ENCODE assay signal across 22 cellular contexts in the genomic region with DNA sequence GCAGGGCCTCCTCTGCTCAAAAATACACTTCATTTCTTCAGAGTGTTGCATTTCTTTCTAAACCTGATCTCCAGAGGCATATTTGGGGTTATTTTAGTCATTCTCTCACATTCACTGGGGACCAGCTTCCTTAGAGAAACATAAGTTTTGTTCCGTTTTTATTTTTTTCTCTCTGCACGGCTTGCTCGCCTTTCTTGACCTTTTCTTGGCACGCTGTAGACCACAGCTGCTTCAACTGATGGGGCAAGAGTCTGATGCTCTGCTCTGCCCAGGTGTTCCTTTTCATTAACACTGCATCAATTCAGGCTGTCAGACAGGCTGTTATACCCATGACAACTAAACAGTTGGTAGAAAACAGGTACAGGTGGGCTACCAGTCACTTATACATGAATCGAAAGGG.
DNase-seq lines count a peak whose midpoint lies in the region; ATAC-seq and TF ChIP-seq lines count a peak whose summit lies in the region.
"Had no signal": no experiment of that assay in that cellular context is flagged by ENCODE, and none has a peak within 500 bp of the region (broad histone marks: within the 10 kb centered on the region; RNA-seq: fewer than 3 reads in every experiment).

No MANE protein-coding gene starts in this region.

- H3K9me3 ChIP-seq in PC-3 (ENCODE audit: low read length) (no peaks in the 10 kb centered on the region), gastroesophageal sphincter (no peaks in the 10 kb centered on the region)
- H3K9me3 ChIP-seq: Caco-2, SJCRH30 had no signal

- H3K27me3 ChIP-seq in PC-3 (ENCODE audit: low read length), result no peaks in the 10 kb centered on the region
- no peaks in the 10 kb centered on the region for H3K27me3 ChIP-seq in gastroesophageal sphincter
- H3K27me3 ChIP-seq: SJCRH30 had no signal

- H3K79me2 ChIP-seq in PC-3 (ENCODE audit: low read length), result no peaks in the 10 kb centered on the region

- ATAC-seq in PC-3, result no peak
- peak; percentile 46 for ATAC-seq in gastroesophageal sphincter
- ATAC-seq in HG03108 (IDR thresholded peaks at IDR 0.05; ENCODE audit: unreplicated experiment), result no peak
- no peak for ATAC-seq in GM18870 (IDR thresholded peaks at IDR 0.05; ENCODE audit: unreplicated experiment)
- no peak for ATAC-seq in GM21825 (IDR thresholded peaks at IDR 0.05; ENCODE audit: unreplicated experiment)
- ATAC-seq: CD8-positive, alpha-beta T cell; SK-N-SH treated with all-trans-retinoic acid at 6 μM for 48 hours had no signal

- H3K4me2 ChIP-seq in PC-3 (ENCODE audit: low read length), result no peak overlapping the region

- TF ChIP-seq EP300 in gastroesophageal sphincter (IDR thresholded peaks at IDR 0.05), result no peak

- H3K27ac ChIP-seq in PC-3 (ENCODE audit: low read length), result 0 out of 2 replicates have a peak overlapping the region, but pooled peaks have one; percentile 12
- no peak overlapping the region for H3K27ac ChIP-seq in gastroesophageal sphincter
- H3K27ac ChIP-seq: C4-2B, SJCRH30 had no signal

- POLR2A ChIA-PET in PC-3 (lab: Charles Lee; ENCODE audit: unreplicated experiment), result no interaction called here

- no peak overlapping the region for H3K9ac ChIP-seq in PC-3 (ENCODE audit: low read length)

- no peak for DNase-seq in PC-3
- peak; percentile 17 to 59 for DNase-seq in cardiac fibroblast (ENCODE audit: low read depth in 2 of 2)
- DNase-seq in stromal cell of bone marrow (ENCODE audit: low read depth), result peak; percentile 4
- DNase-seq: Caco-2; CD8-positive, alpha-beta T cell; GOT3; HCEC 1CT; KG1; MM.1S; NCI-H1048; NCI-H1417 treated with DMSO at 0.1 percent for 48 hours; NCI-H1694 treated with DMSO at 0.1 percent for 48 hours; NCI-H2081; NCI-H2227 treated with DMSO at 0.1 percent for 48 hours; NCI-H526 treated with DMSO at 0.1 percent for 48 hours; SJCRH30 had no signal

- TF ChIP-seq CTCF in PC-3 (conservative IDR thresholded peaks at IDR 0.05; ENCODE audit: low read depth, low read length), result no peak
- no peak for TF ChIP-seq CTCF in cardiac fibroblast (IDR thresholded peaks at IDR 0.05; ENCODE audit: low read depth, low read length)
- no peak for TF ChIP-seq CTCF in gastroesophageal sphincter (IDR thresholded peaks at IDR 0.05)

- H3K4me3 ChIP-seq in PC-3 (ENCODE audit: low read length) (no peak overlapping the region), cardiac fibroblast (replicated peaks in 1 of 2; ENCODE audit: low read depth in 2 of 2, low read length in 2 of 2) (no peak overlapping the region), gastroesophageal sphincter (no peak overlapping the region)
- H3K4me3 ChIP-seq: SJCRH30 had no signal

- H2AFZ ChIP-seq in PC-3 (ENCODE audit: low read length), result no peak overlapping the region

- no peak for TF ChIP-seq POLR2A in gastroesophageal sphincter (IDR thresholded peaks at IDR 0.05)

- CTCF ChIA-PET in PC-3 (lab: Charles Lee), result no interaction called here

- H3K4me1 ChIP-seq in PC-3 (ENCODE audit: insufficient read depth, low read length) (peaks cover 37% of the 10 kb centered on the region), gastroesophageal sphincter (no peaks in the 10 kb centered on the region)
- H3K4me1 ChIP-seq: Caco-2, SJCRH30 had no signal

- 0 to 2% methylated on average over 1 to 3 of the region's 5 CpGs for WGBS in gastroesophageal sphincter (ENCODE audit: low coverage in 1 of 2), 2 donors

- no peaks in the 10 kb centered on the region for H3K9me2 ChIP-seq in PC-3 (replicated peaks; ENCODE audit: low read length)

- intact Hi-C loops in PC-3 (cut with micrococcal nuclease), result no loop called here

- H3F3A ChIP-seq in PC-3 (ENCODE audit: low read length, unreplicated experiment), result no peaks in the 10 kb centered on the region

- no peaks in the 10 kb centered on the region for H4K20me1 ChIP-seq in PC-3 (ENCODE audit: low read length)

- no TSS peak for BruUV-seq in PC-3 (replicated peaks; lab: Mats Ljungman, UMichigan)

- no peaks in the 10 kb centered on the region for H3K36me3 ChIP-seq in PC-3 (ENCODE audit: low read depth, low read length)
- H3K36me3 ChIP-seq in gastroesophageal sphincter, result no peaks in the 10 kb centered on the region
- H3K36me3 ChIP-seq: SJCRH30 had no signal
